Comparison of ENCODE assay signal across 19 cellular contexts in the genomic region with DNA sequence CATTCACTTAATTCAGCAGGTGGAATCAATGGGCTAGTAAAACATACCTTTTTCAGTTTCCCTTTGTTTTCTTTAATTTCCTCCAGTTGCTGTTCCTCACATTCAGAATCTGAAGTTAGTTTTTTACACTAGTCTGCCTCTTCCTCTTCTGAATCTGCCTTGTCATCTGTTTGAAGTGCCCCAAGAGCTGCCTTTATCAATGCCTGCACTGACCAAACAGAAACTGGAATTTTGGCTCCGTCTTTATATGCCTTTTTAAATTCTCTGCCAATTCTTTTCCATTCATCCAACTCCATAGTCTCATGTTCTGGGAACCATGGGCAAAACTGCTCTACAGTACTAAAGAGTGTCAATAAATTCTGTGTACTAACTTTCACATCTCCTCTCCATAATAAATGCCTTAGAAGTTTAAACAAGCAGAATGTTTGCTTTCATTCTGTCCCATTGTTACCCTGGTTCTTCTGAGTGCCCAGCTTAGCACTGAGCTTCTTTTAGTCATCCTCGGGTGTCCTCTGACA.
A peak's percentile ranks its signal among the peaks of the same experiment; 100 is the strongest.
DNase-seq lines count a peak whose midpoint lies in the region; ATAC-seq and TF ChIP-seq lines count a peak whose summit lies in the region.
"Had no signal": no experiment of that assay in that cellular context is flagged by ENCODE, and none has a peak within 500 bp of the region (broad histone marks: within the 10 kb centered on the region; RNA-seq: fewer than 3 reads in every experiment).

No MANE protein-coding gene starts in this region.

- no peak for TF ChIP-seq POLR2A in uterus (IDR thresholded peaks at IDR 0.05)

- no peak overlapping the region; the same call in 1 of the 2 replicates for H2AFZ ChIP-seq in GM23338

- H3K36me3 Mint-ChIP-seq in GM23338 (ENCODE audit: low read depth) = no peaks in the 10 kb centered on the region
- H3K36me3 Mint-ChIP-seq in progenitor cell of endocrine pancreas (ENCODE audit: insufficient read depth) = no peaks in the 10 kb centered on the region
- H3K36me3 Mint-ChIP-seq: CD4-positive, CD25-positive, alpha-beta regulatory T cell had no signal

- H3K27ac Mint-ChIP-seq in GM23338 (0 out of 2 replicates have a peak overlapping the region, but pooled peaks have one; percentile 24), progenitor cell of endocrine pancreas (peak overlapping the region; percentile 46)
- H3K27ac Mint-ChIP-seq: CD4-positive, CD25-positive, alpha-beta regulatory T cell had no signal

- no peaks in the 10 kb centered on the region for H3K36me3 ChIP-seq in GM23338 (ENCODE audit: insufficient read depth)
- no peaks in the 10 kb centered on the region for H3K36me3 ChIP-seq in uterus
- H3K36me3 ChIP-seq: BLaER1, Peyer's patch had no signal

- H3K27me3 Mint-ChIP-seq in GM23338 (ENCODE audit: insufficient read depth, low read depth, poor library complexity) (no peaks in the 10 kb centered on the region), progenitor cell of endocrine pancreas (no peaks in the 10 kb centered on the region)
- H3K27me3 Mint-ChIP-seq: CD4-positive, CD25-positive, alpha-beta regulatory T cell had no signal

- H3K9me3 ChIP-seq in uterus = no peaks in the 10 kb centered on the region
- H3K9me3 ChIP-seq: Peyer's patch had no signal

- no peaks in the 10 kb centered on the region for H3F3A ChIP-seq in GM23338 (replicated peaks; ENCODE audit: low read depth)

- H3K4me1 ChIP-seq in GM23338 (ENCODE audit: insufficient read depth) (no peaks in the 10 kb centered on the region; the same call in 1 of the 2 replicates), uterus (no peaks in the 10 kb centered on the region)
- H3K4me1 ChIP-seq: BLaER1, Peyer's patch had no signal

- no peaks in the 10 kb centered on the region; the same call in 1 of the 2 replicates for H3K9me2 ChIP-seq in GM23338 (ENCODE audit: insufficient read depth)

- no peak for DNase-seq in GM23338 (ENCODE audit: low spot score)
- DNase-seq in NCI-H774 (lab: John Stamatoyannopoulos, UW) = peak; percentile 22
- DNase-seq in globus pallidus (ENCODE audit: low spot score) = peak; percentile 13
- DNase-seq in progenitor cell of endocrine pancreas (ENCODE audit: low spot score, unreplicated experiment) = no peak
- DNase-seq in uterus = no peak
- DNase-seq: CD4-positive, CD25-positive, alpha-beta regulatory T cell; IMR-90; KG1; MM.1S; NCI-H1436 treated with DMSO at 0.1 percent for 48 hours; NCI-H187 treated with DMSO at 0.1 percent for 48 hours; NCI-H446 treated with DMSO at 0.1 percent for 48 hours; NCI-H526; Peyer's patch; SHP77 treated with DMSO at 0.1 percent for 48 hours had no signal

- H3K9me3 Mint-ChIP-seq in GM23338 = no peaks in the 10 kb centered on the region
- H3K9me3 Mint-ChIP-seq in progenitor cell of endocrine pancreas (ENCODE audit: low read depth) = no peaks in the 10 kb centered on the region

- H3K27me3 ChIP-seq in GM23338 (ENCODE audit: insufficient read depth) (no peaks in the 10 kb centered on the region), uterus (no peaks in the 10 kb centered on the region)
- H3K27me3 ChIP-seq: Peyer's patch had no signal

- H3K4me2 ChIP-seq in GM23338 = no peak overlapping the region
- H3K4me2 ChIP-seq: BLaER1 had no signal

- H3K27ac ChIP-seq in GM23338 (ENCODE audit: low read depth) (no peak overlapping the region), uterus (no peak overlapping the region)
- H3K27ac ChIP-seq: BLaER1, Peyer's patch had no signal

- intact Hi-C loops in uterus (cut with DNase I; ENCODE audit: low total_unique reads) = no loop called here

- H3K79me2 ChIP-seq in GM23338 (replicated peaks; ENCODE audit: insufficient read depth) = no peaks in the 10 kb centered on the region

- H3K4me1 Mint-ChIP-seq in GM23338 (peaks cover 12% of the 10 kb centered on the region), progenitor cell of endocrine pancreas (ENCODE audit: low read depth) (peaks cover 37% of the 10 kb centered on the region)
- H3K4me1 Mint-ChIP-seq: CD4-positive, CD25-positive, alpha-beta regulatory T cell had no signal

- H3K4me3 ChIP-seq in GM23338 (no peak overlapping the region), uterus (no peak overlapping the region)
- H3K4me3 ChIP-seq: BLaER1, Peyer's patch had no signal

- no peak for ATAC-seq in GM23338
- no peak for ATAC-seq in HG02798 (IDR thresholded peaks at IDR 0.05; ENCODE audit: poor library complexity, unreplicated experiment)
- ATAC-seq in GM19455 (IDR thresholded peaks at IDR 0.05; ENCODE audit: unreplicated experiment) = no peak
- ATAC-seq: HCT116 had no signal

- H3K4me3 Mint-ChIP-seq in GM23338 (no peak overlapping the region), progenitor cell of endocrine pancreas (ENCODE audit: low read depth) (no peak overlapping the region)
- H3K4me3 Mint-ChIP-seq: CD4-positive, CD25-positive, alpha-beta regulatory T cell had no signal

- TF ChIP-seq CTCF in GM23338 (conservative IDR thresholded peaks at IDR 0.05; ENCODE audit: low read depth in 2 of 2) = no peak
- no peak for TF ChIP-seq CTCF in progenitor cell of endocrine pancreas (IDR thresholded peaks at IDR 0.05; ENCODE audit: unreplicated experiment)
- no peak for TF ChIP-seq CTCF in uterus (IDR thresholded peaks at IDR 0.05)

- no peaks in the 10 kb centered on the region for H4K20me1 ChIP-seq in GM23338 (replicated peaks; ENCODE audit: insufficient read depth)
- H4K20me1 ChIP-seq: BLaER1 had no signal

TF ChIP-seq in GM23338, 12 proteins besides CTCF, POLR2A, EP300 and RAD21:
- no peak for TF ChIP-seq EZH2 (IDR thresholded peaks at IDR 0.05; ENCODE audit: low read depth, unreplicated experiment)
- no peak for TF ChIP-seq ZNF114 (CRISPR knock-in tag; IDR thresholded peaks at IDR 0.05)
- TF ChIP-seq, protein P1, sequence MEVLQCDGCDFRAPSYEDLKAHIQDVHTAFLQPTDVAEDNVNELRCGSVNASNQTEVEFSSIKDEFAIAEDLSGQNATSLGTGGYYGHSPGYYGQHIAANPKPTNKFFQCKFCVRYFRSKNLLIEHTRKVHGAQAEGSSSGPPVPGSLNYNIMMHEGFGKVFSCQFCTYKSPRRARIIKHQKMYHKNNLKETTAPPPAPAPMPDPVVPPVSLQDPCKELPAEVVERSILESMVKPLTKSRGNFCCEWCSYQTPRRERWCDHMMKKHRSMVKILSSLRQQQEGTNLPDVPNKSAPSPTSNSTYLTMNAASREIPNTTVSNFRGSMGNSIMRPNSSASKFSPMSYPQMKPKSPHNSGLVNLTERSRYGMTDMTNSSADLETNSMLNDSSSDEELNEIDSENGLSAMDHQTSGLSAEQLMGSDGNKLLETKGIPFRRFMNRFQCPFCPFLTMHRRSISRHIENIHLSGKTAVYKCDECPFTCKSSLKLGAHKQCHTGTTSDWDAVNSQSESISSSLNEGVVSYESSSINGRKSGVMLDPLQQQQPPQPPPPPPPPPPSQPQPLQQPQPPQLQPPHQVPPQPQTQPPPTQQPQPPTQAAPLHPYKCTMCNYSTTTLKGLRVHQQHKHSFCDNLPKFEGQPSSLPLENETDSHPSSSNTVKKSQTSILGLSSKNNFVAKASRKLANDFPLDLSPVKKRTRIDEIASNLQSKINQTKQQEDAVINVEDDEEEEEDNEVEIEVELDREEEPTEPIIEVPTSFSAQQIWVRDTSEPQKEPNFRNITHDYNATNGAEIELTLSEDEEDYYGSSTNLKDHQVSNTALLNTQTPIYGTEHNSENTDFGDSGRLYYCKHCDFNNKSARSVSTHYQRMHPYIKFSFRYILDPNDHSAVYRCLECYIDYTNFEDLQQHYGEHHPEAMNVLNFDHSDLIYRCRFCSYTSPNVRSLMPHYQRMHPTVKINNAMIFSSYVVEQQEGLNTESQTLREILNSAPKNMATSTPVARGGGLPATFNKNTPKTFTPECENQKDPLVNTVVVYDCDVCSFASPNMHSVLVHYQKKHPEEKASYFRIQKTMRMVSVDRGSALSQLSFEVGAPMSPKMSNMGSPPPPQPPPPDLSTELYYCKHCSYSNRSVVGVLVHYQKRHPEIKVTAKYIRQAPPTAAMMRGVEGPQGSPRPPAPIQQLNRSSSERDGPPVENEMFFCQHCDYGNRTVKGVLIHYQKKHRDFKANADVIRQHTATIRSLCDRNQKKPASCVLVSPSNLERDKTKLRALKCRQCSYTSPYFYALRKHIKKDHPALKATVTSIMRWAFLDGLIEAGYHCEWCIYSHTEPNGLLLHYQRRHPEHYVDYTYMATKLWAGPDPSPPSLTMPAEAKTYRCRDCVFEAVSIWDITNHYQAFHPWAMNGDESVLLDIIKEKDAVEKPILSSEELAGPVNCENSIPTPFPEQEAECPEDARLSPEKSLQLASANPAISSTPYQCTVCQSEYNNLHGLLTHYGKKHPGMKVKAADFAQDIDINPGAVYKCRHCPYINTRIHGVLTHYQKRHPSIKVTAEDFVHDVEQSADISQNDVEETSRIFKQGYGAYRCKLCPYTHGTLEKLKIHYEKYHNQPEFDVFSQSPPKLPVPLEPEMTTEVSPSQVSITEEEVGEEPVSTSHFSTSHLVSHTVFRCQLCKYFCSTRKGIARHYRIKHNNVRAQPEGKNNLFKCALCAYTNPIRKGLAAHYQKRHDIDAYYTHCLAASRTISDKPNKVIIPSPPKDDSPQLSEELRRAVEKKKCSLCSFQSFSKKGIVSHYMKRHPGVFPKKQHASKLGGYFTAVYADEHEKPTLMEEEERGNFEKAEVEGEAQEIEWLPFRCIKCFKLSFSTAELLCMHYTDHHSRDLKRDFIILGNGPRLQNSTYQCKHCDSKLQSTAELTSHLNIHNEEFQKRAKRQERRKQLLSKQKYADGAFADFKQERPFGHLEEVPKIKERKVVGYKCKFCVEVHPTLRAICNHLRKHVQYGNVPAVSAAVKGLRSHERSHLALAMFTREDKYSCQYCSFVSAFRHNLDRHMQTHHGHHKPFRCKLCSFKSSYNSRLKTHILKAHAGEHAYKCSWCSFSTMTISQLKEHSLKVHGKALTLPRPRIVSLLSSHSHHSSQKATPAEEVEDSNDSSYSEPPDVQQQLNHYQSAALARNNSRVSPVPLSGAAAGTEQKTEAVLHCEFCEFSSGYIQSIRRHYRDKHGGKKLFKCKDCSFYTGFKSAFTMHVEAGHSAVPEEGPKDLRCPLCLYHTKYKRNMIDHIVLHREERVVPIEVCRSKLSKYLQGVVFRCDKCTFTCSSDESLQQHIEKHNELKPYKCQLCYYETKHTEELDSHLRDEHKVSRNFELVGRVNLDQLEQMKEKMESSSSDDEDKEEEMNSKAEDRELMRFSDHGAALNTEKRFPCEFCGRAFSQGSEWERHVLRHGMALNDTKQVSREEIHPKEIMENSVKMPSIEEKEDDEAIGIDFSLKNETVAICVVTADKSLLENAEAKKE (CRISPR knock-in tag; IDR thresholded peaks at IDR 0.05) = no peak
- no peak for TF ChIP-seq STAT1 (IDR thresholded peaks at IDR 0.05; ENCODE audit: unreplicated experiment)
- no peak for TF ChIP-seq ZNF331 (CRISPR knock-in tag; IDR thresholded peaks at IDR 0.05; ENCODE audit: low read depth)
- no peak for TF ChIP-seq EZH2phosphoT487 (IDR thresholded peaks at IDR 0.05; ENCODE audit: unreplicated experiment)
- TF ChIP-seq CREB1 (CRISPR knock-in tag; IDR thresholded peaks at IDR 0.05; ENCODE audit: low read depth) = no peak

Comparison
In these comparisons a context has a peak if more than half of its experiments do, and no peak if none do; other contexts are left out.
1. DNase-seq: peak in NCI-H774 (single experiment) and globus pallidus (single experiment); none in GM23338 (single experiment), progenitor cell of endocrine pancreas (single experiment) and uterus (0 of 2).